1 cellular context compared by ENCODE assay signal in the genomic region with DNA sequence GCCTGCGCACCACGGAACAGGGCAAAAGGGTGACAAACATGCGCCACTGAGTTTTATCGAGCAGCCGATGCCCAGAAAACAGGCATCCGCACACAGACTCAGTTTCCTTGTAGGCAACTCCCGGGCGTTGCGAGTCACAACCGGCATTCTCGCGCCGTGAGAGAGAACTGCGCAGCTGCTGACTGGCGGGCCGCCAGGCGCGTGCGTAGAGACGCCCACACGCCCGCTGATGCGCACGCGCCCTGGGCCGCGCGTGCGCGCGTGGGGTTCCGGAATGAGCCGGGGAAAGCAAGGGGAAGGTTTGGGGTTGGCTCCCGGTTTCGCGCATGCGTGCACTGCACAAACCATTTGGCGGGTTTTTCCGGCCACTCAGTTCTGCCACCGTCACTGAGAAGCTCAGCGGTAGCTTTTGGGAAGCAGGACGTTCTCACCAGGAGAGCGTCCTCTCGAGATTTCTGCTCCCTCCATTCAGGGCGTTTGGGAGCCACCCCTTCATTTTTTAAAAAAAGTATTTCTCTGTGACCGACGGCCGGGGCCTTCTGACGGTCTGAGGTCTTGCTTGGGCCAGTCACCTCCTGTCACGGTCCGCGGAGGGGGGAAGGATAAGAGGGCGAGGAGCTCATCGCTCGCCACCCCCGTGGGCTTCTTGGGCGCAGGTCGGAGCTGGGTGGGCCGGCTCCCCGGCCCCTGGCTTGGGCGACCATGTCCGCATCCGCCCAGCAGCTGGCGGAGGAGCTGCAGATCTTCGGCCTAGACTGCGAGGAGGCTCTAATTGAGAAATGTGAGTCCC.
A peak's percentile ranks its signal among the peaks of the same experiment; 100 is the strongest.
TF ChIP-seq lines count a peak whose summit lies in the region.

A gene with protein sequence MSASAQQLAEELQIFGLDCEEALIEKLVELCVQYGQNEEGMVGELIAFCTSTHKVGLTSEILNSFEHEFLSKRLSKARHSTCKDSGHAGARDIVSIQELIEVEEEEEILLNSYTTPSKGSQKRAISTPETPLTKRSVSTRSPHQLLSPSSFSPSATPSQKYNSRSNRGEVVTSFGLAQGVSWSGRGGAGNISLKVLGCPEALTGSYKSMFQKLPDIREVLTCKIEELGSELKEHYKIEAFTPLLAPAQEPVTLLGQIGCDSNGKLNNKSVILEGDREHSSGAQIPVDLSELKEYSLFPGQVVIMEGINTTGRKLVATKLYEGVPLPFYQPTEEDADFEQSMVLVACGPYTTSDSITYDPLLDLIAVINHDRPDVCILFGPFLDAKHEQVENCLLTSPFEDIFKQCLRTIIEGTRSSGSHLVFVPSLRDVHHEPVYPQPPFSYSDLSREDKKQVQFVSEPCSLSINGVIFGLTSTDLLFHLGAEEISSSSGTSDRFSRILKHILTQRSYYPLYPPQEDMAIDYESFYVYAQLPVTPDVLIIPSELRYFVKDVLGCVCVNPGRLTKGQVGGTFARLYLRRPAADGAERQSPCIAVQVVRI (plus strand): TSS at position 372 of the 790 bp plus-strand sequence. CDS start 331 bp downstream, at position 703.

TF ChIP-seq in GM23338, 12 proteins besides CTCF, POLR2A, EP300 and RAD21:
- peak; percentile 86 for TF ChIP-seq POLR2AphosphoS5 (IDR thresholded peaks at IDR 0.05; ENCODE audit: low read depth)
- peak; percentile 51; the same call in 1 of the 2 replicates for TF ChIP-seq ETS1 (IDR thresholded peaks at IDR 0.05)
- TF ChIP-seq EZH2 (IDR thresholded peaks at IDR 0.05; ENCODE audit: low read depth, unreplicated experiment), result no peak
- no peak for TF ChIP-seq STAT1 (IDR thresholded peaks at IDR 0.05; ENCODE audit: unreplicated experiment)
- TF ChIP-seq ZNF331 (CRISPR knock-in tag; IDR thresholded peaks at IDR 0.05; ENCODE audit: low read depth), result no peak
TF ChIP-seq in GM23338: peak in this region for 2.
